1 cellular context compared by ENCODE assay signal in the genomic region with DNA sequence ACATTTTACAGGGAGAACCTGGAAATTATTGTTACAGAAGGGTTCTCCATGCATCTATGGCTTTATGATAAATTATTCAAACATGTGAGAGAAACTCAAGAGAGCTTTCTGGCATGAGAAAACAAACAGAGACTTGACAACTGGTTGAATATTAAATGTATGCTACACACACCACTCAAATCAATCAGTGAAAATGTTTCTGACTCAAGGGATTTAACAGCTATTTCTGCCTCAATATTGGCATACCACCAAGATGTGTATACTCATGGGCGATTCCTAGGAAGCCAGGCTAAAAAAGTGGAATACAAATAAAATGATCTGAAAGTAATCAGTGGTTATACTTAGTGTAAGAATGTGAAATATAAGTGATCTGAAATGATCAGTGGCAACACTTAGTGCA.
TF ChIP-seq lines count a peak whose summit lies in the region.

No MANE protein-coding gene starts in this region.

TF ChIP-seq in GM23338, 12 proteins besides CTCF, POLR2A, EP300 and RAD21 (continued from another document):
- no peak for TF ChIP-seq ZNF462 (CRISPR knock-in tag; IDR thresholded peaks at IDR 0.05)
- no peak for TF ChIP-seq ZNF331 (CRISPR knock-in tag; IDR thresholded peaks at IDR 0.05; ENCODE audit: low read depth)
- TF ChIP-seq POLR2AphosphoS5 (IDR thresholded peaks at IDR 0.05; ENCODE audit: low read depth): no peak
- TF ChIP-seq ETS1 (IDR thresholded peaks at IDR 0.05): no peak
- TF ChIP-seq CREB1 (CRISPR knock-in tag; IDR thresholded peaks at IDR 0.05; ENCODE audit: low read depth): no peak
- TF ChIP-seq EZH2phosphoT487 (IDR thresholded peaks at IDR 0.05; ENCODE audit: unreplicated experiment): no peak
- TF ChIP-seq JUNB (IDR thresholded peaks at IDR 0.05; ENCODE audit: unreplicated experiment): no peak
- no peak for TF ChIP-seq EZH2 (IDR thresholded peaks at IDR 0.05; ENCODE audit: low read depth, unreplicated experiment)
